In the genomic region with DNA sequence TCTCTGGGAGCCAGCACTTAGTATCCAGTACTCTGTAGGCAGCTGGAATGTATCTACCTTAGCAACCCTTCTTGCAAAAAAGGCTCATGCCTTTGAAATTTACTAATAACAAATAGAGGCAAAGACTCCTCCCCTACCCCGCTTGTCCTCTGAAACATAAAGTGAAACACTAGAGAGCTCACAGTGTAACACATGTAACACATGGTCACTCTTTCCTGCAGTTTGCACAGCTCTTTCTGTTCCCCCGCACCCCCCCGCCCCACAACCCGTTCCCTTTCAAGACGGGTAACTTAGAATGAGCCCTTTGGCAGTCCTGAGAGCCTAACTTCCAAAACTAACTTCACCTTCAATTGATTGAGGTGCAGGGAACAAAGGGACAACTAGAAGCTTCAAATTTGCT, we compare ENCODE assay signal across 32 cellular contexts.
"Had no signal": no experiment of that assay in that cellular context is flagged by ENCODE, and none has a peak within 500 bp of the region (broad histone marks: within the 10 kb centered on the region; RNA-seq: fewer than 3 reads in every experiment).

No MANE protein-coding gene starts in this region.

- H3K4me3 ChIP-seq: ascending aorta, cardiac muscle cell, colonic mucosa, PC-9 had no signal

- H3K36me3 Mint-ChIP-seq: activated CD8-positive, alpha-beta memory T cell treated with anti-CD3 and anti-CD28 coated beads, Interleukin-2, amount 10 ng/mL, durations not matched to agents 7 days and 5 days; activated naive CD8-positive, alpha-beta T cell treated with anti-CD3 and anti-CD28 coated beads, Interleukin-2, amount 10 ng/mL, durations not matched to agents 7 days and 5 days had no signal

- H3K4me1 ChIP-seq: ascending aorta, colonic mucosa had no signal

- FAIRE-seq: RCC 7860 had no signal

- H3K27ac ChIP-seq: ascending aorta, cardiac muscle cell, colonic mucosa, PC-9, WERI-Rb-1 had no signal

- H3K27me3 Mint-ChIP-seq: central memory CD8-positive, alpha-beta T cell had no signal

- DNase-seq: activated CD4-positive, alpha-beta memory T cell treated with anti-CD3 and anti-CD28 coated beads, Interleukin-2, amount 10 ng/mL, durations not matched to agents 7 days and 5 days; activated CD4-positive, alpha-beta T cell treated with anti-CD3 and anti-CD28 coated beads for 1 hour; activated CD4-positive, alpha-beta T cell treated with anti-CD3 and anti-CD28 coated beads for 48 hours; activated CD4-positive, CD25-positive, alpha-beta regulatory T cell; activated CD8-positive, alpha-beta memory T cell treated with anti-CD3 and anti-CD28 coated beads for 24 hours; activated CD8-positive, alpha-beta memory T cell treated with anti-CD3 and anti-CD28 coated beads, Interleukin-2, amount 10 ng/mL, durations not matched to agents 7 days and 5 days; activated CD8-positive, alpha-beta memory T cell treated with anti-CD3 and anti-CD28 coated beads, Interleukin-2, amount 50 U/mL, for 48 hours; activated effector memory CD4-positive, alpha-beta T cell treated with anti-CD3 and anti-CD28 coated beads, Interleukin-2, amount 50 U/mL, for 16 hours; activated naive CD4-positive, alpha-beta T cell; activated naive CD4-positive, alpha-beta T cell treated with anti-CD3 and anti-CD28 coated beads, Interleukin-2, amount 50 U/mL, for 16 hours; activated naive CD8-positive, alpha-beta T cell treated with anti-CD3 and anti-CD28 coated beads, Interleukin-2, amount 10 ng/mL, durations not matched to agents 7 days and 5 days; activated T-cell treated with anti-CD3 and anti-CD28 coated beads, Interleukin-2, amount 50 U/mL, for 48 hours; amygdala; colonic mucosa; NCI-H1048; NCI-H1105 treated with DMSO at 0.1 percent for 48 hours; NCI-H1436; NCI-H1694; NCI-H1930; NCI-H2081 treated with DMSO at 0.1 percent for 48 hours; NCI-H226; NCI-H524 treated with DMSO at 0.1 percent for 48 hours; NK-92 treated with Interleukin-12 subunit alpha and Interleukin-12 subunit beta, amount 100 ng/mL, for 24 hours; PC-9; Right ventricle myocardium superior; SW 1271; T1000; WERI-Rb-1 had no signal

- H2AFZ ChIP-seq: PC-9 had no signal

- H3K36me3 ChIP-seq: ascending aorta, cardiac muscle cell, colonic mucosa, WERI-Rb-1 had no signal

- ATAC-seq: activated CD8-positive, alpha-beta memory T cell treated with anti-CD3 and anti-CD28 coated beads, Interleukin-2, amount 10 ng/mL, durations not matched to agents 7 days and 5 days had no signal

- H3K9me3 ChIP-seq: ascending aorta, colonic mucosa had no signal

- H3K4me2 ChIP-seq: PC-9 had no signal

- H3K27me3 ChIP-seq: ascending aorta, cardiac muscle cell, colonic mucosa had no signal

- H3K4me3 Mint-ChIP-seq: activated CD4-positive, alpha-beta memory T cell treated with anti-CD3 and anti-CD28 coated beads, Interleukin-2, amount 10 ng/mL, durations not matched to agents 7 days and 5 days; activated CD8-positive, alpha-beta memory T cell treated with anti-CD3 and anti-CD28 coated beads, Interleukin-2, amount 10 ng/mL, durations not matched to agents 7 days and 5 days; activated naive CD8-positive, alpha-beta T cell treated with anti-CD3 and anti-CD28 coated beads, Interleukin-2, amount 10 ng/mL, durations not matched to agents 7 days and 5 days; central memory CD8-positive, alpha-beta T cell had no signal

- H3K27ac Mint-ChIP-seq: activated CD4-positive, alpha-beta memory T cell treated with anti-CD3 and anti-CD28 coated beads, Interleukin-2, amount 10 ng/mL, durations not matched to agents 7 days and 5 days; activated CD8-positive, alpha-beta memory T cell treated with anti-CD3 and anti-CD28 coated beads, Interleukin-2, amount 10 ng/mL, durations not matched to agents 7 days and 5 days; activated naive CD8-positive, alpha-beta T cell treated with anti-CD3 and anti-CD28 coated beads, Interleukin-2, amount 10 ng/mL, durations not matched to agents 7 days and 5 days had no signal

- H3K9me3 Mint-ChIP-seq: activated CD4-positive, alpha-beta memory T cell treated with anti-CD3 and anti-CD28 coated beads, Interleukin-2, amount 10 ng/mL, durations not matched to agents 7 days and 5 days; activated naive CD8-positive, alpha-beta T cell treated with anti-CD3 and anti-CD28 coated beads, Interleukin-2, amount 10 ng/mL, durations not matched to agents 7 days and 5 days; central memory CD8-positive, alpha-beta T cell had no signal
